Comparison of ENCODE assay signal across 17 cellular contexts in the genomic region with DNA sequence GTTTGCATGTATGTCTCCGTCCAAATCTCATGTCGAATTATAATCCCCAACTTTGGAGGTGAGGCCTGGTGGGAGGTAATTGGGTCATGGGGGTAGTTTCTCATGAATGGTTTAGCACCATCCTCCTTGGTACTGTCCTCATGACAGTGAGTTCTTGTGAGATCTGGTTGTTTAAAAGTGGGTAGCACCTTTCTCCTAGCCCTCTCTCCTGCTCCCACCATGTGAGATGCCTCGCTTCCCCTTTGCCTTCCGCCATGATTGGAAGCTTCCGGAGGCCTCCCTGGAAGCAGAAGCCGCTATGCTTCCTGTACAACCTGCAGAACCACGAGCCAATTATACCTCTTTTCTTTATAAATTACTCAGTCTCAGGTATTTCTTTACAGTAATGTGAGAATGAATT.
DNase-seq lines count a peak whose midpoint lies in the region; ATAC-seq and TF ChIP-seq lines count a peak whose summit lies in the region.
"Had no signal": no experiment of that assay in that cellular context is flagged by ENCODE, and none has a peak within 500 bp of the region (broad histone marks: within the 10 kb centered on the region; RNA-seq: fewer than 3 reads in every experiment).

No MANE protein-coding gene starts in this region.

- CTCF ChIA-PET in activated B cell treated with CpG ODN at 0.5 μM for 24 hours (lab: Charles Lee), result no interaction called here

- POLR2A ChIA-PET in activated B cell treated with CpG ODN at 0.5 μM for 24 hours (lab: Charles Lee), result no interaction called here

- peak overlapping the region; percentile 49 for H3K4me3 Mint-ChIP-seq in activated T-cell treated with anti-CD3 and anti-CD28 coated beads, Interleukin-2, amount 50 U/mL, for 4 hours
- H3K4me3 Mint-ChIP-seq in activated B cell treated with CpG ODN at 0.5 μM for 24 hours (peak overlapping the region; percentile 17), endothelial cell (ENCODE audit: unreplicated experiment) (no peak overlapping the region), glutamatergic neuron (ENCODE audit: unreplicated experiment) (no peak overlapping the region)
- no peak overlapping the region for H3K4me3 Mint-ChIP-seq in stimulated activated naive B cell treated with anti-CD40 and anti-IgM and Interleukin-4, amounts not matched to agents 10 μg/mL and 1 μg/mL and 100 μg/mL, for 72 hours
- H3K4me3 Mint-ChIP-seq: neural progenitor cell had no signal

- H3K9me3 Mint-ChIP-seq in activated T-cell treated with anti-CD3 and anti-CD28 coated beads, Interleukin-2, amount 50 U/mL, for 4 hours, result no peaks in the 10 kb centered on the region
- H3K9me3 Mint-ChIP-seq in activated B cell treated with CpG ODN at 0.5 μM for 24 hours (no peaks in the 10 kb centered on the region), endothelial cell (ENCODE audit: unreplicated experiment) (no peaks in the 10 kb centered on the region), glutamatergic neuron (ENCODE audit: unreplicated experiment) (peaks cover 4% of the 10 kb centered on the region)
- H3K9me3 Mint-ChIP-seq in stimulated activated naive B cell treated with anti-CD40 and anti-IgM and Interleukin-4, amounts not matched to agents 10 μg/mL and 1 μg/mL and 100 μg/mL, for 72 hours, result peaks cover 0 to 3% of the 10 kb centered on the region in 2 donors
- H3K9me3 Mint-ChIP-seq: brain, neural progenitor cell had no signal

- H3K27ac Mint-ChIP-seq in activated B cell treated with CpG ODN at 0.5 μM for 24 hours (peak overlapping the region; percentile 64), endothelial cell (ENCODE audit: unreplicated experiment) (peak overlapping the region; percentile 93), glutamatergic neuron (ENCODE audit: unreplicated experiment) (no peak overlapping the region)
- H3K27ac Mint-ChIP-seq in stimulated activated naive B cell treated with anti-CD40 and anti-IgM and Interleukin-4, amounts not matched to agents 10 μg/mL and 1 μg/mL and 100 μg/mL, for 72 hours, result peak overlapping the region; percentile 62
- H3K27ac Mint-ChIP-seq: neural progenitor cell had no signal

- DNase-seq in activated T-cell treated with anti-CD3 and anti-CD28 coated beads, Interleukin-2, amount 50 U/mL, for 4 hours, result no peak
- DNase-seq in activated T-cell treated with anti-CD3 and anti-CD28 coated beads, Interleukin-2, amount 50 U/mL, for 48 hours, result no peak
- no peak for DNase-seq in activated B cell treated with CpG ODN at 0.5 μM for 24 hours
- DNase-seq in endothelial cell (ENCODE audit: low spot score), result no peak
- no peak for DNase-seq in stimulated activated naive B cell treated with anti-CD40 and anti-IgM and Interleukin-4, amounts not matched to agents 10 μg/mL and 1 μg/mL and 100 μg/mL, for 72 hours
- no peak for DNase-seq in glutamatergic neuron
- DNase-seq in NCI-H1694 treated with DMSO at 0.1 percent for 48 hours (lab: John Stamatoyannopoulos, UW), result no peak
- DNase-seq in NK-92 (lab: John Stamatoyannopoulos, UW; ENCODE audit: unreplicated experiment), result no peak
- DNase-seq: ACHN; dorsolateral prefrontal cortex; GF-D8; Kasumi-1; NCI-H1436 treated with DMSO at 0.1 percent for 48 hours; right cardiac atrium; stimulated activated CD4-positive, alpha-beta T cell treated with anti-CD3 and anti-CD28 coated beads, Interleukin-2, amount 100 ng/mL, for 24 hours had no signal

- H3K36me3 Mint-ChIP-seq in activated T-cell treated with anti-CD3 and anti-CD28 coated beads, Interleukin-2, amount 50 U/mL, for 4 hours (ENCODE audit: insufficient read depth), result peaks cover 61% of the 10 kb centered on the region
- H3K36me3 Mint-ChIP-seq in activated B cell treated with CpG ODN at 0.5 μM for 24 hours (ENCODE audit: low read depth), result peaks cover 9% of the 10 kb centered on the region
- H3K36me3 Mint-ChIP-seq in endothelial cell (ENCODE audit: low read depth, unreplicated experiment), result peaks cover 42% of the 10 kb centered on the region
- H3K36me3 Mint-ChIP-seq in stimulated activated naive B cell treated with anti-CD40 and anti-IgM and Interleukin-4, amounts not matched to agents 10 μg/mL and 1 μg/mL and 100 μg/mL, for 72 hours, result peaks cover 30 to 38% of the 10 kb centered on the region in 2 donors
- no peaks in the 10 kb centered on the region for H3K36me3 Mint-ChIP-seq in glutamatergic neuron (ENCODE audit: unreplicated experiment)

- no peak for ATAC-seq in activated T-cell treated with anti-CD3 and anti-CD28 coated beads, Interleukin-2, amount 50 U/mL, for 4 hours
- no peak for ATAC-seq in activated B cell treated with CpG ODN at 0.5 μM for 24 hours (ENCODE audit: low read depth)
- ATAC-seq in stimulated activated naive B cell treated with anti-CD40 and anti-IgM and Interleukin-4, amounts not matched to agents 10 μg/mL and 1 μg/mL and 100 μg/mL, for 72 hours (replicated peaks), result no peak

- H3K4me1 Mint-ChIP-seq in activated T-cell treated with anti-CD3 and anti-CD28 coated beads, Interleukin-2, amount 50 U/mL, for 4 hours (ENCODE audit: low read depth), result peaks cover 95% of the 10 kb centered on the region
- peaks cover 74% of the 10 kb centered on the region for H3K4me1 Mint-ChIP-seq in activated B cell treated with CpG ODN at 0.5 μM for 24 hours
- peaks cover 83% of the 10 kb centered on the region for H3K4me1 Mint-ChIP-seq in endothelial cell (ENCODE audit: unreplicated experiment)
- H3K4me1 Mint-ChIP-seq in stimulated activated naive B cell treated with anti-CD40 and anti-IgM and Interleukin-4, amounts not matched to agents 10 μg/mL and 1 μg/mL and 100 μg/mL, for 72 hours, result peaks cover 50 to 74% of the 10 kb centered on the region in 2 donors
- H3K4me1 Mint-ChIP-seq in glutamatergic neuron (ENCODE audit: low read depth, unreplicated experiment), result peaks cover 39% of the 10 kb centered on the region

- intact Hi-C loops in activated B cell treated with CpG ODN at 0.5 μM for 24 hours (cut with micrococcal nuclease), result loop anchor here (2.0 kb wide), 1 partner anchor 25 kb away; no protein-coding TSS in a partner anchor

- TF ChIP-seq CTCF in activated B cell treated with CpG ODN at 0.5 μM for 24 hours (IDR thresholded peaks at IDR 0.05), result no peak
- TF ChIP-seq CTCF in endothelial cell (IDR thresholded peaks at IDR 0.05; ENCODE audit: unreplicated experiment), result no peak
- TF ChIP-seq CTCF in glutamatergic neuron (IDR thresholded peaks at IDR 0.05; ENCODE audit: partially characterized antibody, unreplicated experiment), result no peak

- no peaks in the 10 kb centered on the region for H3K27me3 Mint-ChIP-seq in activated T-cell treated with anti-CD3 and anti-CD28 coated beads, Interleukin-2, amount 50 U/mL, for 4 hours (ENCODE audit: low read depth)
- H3K27me3 Mint-ChIP-seq in activated B cell treated with CpG ODN at 0.5 μM for 24 hours, result no peaks in the 10 kb centered on the region
- peaks cover 2% of the 10 kb centered on the region for H3K27me3 Mint-ChIP-seq in endothelial cell (ENCODE audit: unreplicated experiment)
- H3K27me3 Mint-ChIP-seq in stimulated activated naive B cell treated with anti-CD40 and anti-IgM and Interleukin-4, amounts not matched to agents 10 μg/mL and 1 μg/mL and 100 μg/mL, for 72 hours, result no peaks in the 10 kb centered on the region
- H3K27me3 Mint-ChIP-seq in glutamatergic neuron (ENCODE audit: unreplicated experiment), result peaks cover 3% of the 10 kb centered on the region
- H3K27me3 Mint-ChIP-seq: brain had no signal

Comparison
In these comparisons a context has a peak if more than half of its experiments do, and no peak if none do; other contexts are left out.
1. H3K4me3 Mint-ChIP-seq: peak in activated T-cell treated with anti-CD3 and anti-CD28 coated beads, Interleukin-2, amount 50 U/mL, for 4 hours (single experiment) and activated B cell treated with CpG ODN at 0.5 μM for 24 hours (single experiment); none in endothelial cell (single experiment), stimulated activated naive B cell treated with anti-CD40 and anti-IgM and Interleukin-4, amounts not matched to agents 10 μg/mL and 1 μg/mL and 100 μg/mL, for 72 hours (0 of 2) and glutamatergic neuron (single experiment).